Comparison of ENCODE assay signal across 1 cellular context in the genomic region with DNA sequence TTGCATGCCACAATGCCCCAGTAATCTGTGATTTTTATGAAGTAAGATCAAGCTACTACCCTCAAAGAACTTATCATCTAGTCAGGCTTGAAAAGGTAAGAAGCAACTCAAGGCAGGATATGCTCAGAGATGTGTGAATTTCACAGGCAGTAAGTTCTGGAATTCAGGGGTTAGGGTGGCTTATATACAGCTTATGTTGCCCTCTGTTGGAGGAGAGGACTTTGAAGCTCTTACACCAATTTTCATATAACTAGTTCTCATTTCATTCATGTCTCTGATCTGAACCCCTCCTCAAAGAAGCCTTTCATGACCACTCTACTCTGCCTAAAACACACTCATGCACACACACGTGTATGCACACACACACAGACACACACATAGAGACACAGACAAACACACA.
TF ChIP-seq lines count a peak whose summit lies in the region.

No MANE protein-coding gene starts in this region.

TF ChIP-seq in IMR-90, 13 proteins besides CTCF, POLR2A, EP300 and RAD21:
- peak; percentile 32; the same call in 1 of the 2 replicates for TF ChIP-seq SMC3 (IDR thresholded peaks at IDR 0.05; ENCODE audit: low read depth, low read length)
- TF ChIP-seq CHD1 (IDR thresholded peaks at IDR 0.05; ENCODE audit: low read depth, low read length), result no peak
- TF ChIP-seq MAZ (IDR thresholded peaks at IDR 0.05; ENCODE audit: borderline replicate concordance, low read depth, low read length), result no peak
